In genomic region chr17:64503821-64504768, GRCh38 we compare ENCODE assay signal across 1 cellular context.
TF ChIP-seq lines count a peak whose summit lies in the region.

No MANE protein-coding gene starts in this region.

TF ChIP-seq in K562, 482 proteins besides CTCF, POLR2A, EP300 and RAD21:
- TF ChIP-seq DNMT1 (IDR thresholded peaks at IDR 0.05) (no peak), ZNF76 (CRISPR knock-in tag; IDR thresholded peaks at IDR 0.05; ENCODE audit: borderline replicate concordance) (no peak), SAFB (IDR thresholded peaks at IDR 0.05; ENCODE audit: borderline replicate concordance, low read depth, low read length) (no peak), GTF3C2 (IDR thresholded peaks at IDR 0.05; ENCODE audit: borderline replicate concordance, extremely low read depth, insufficient read length) (no peak), ZNF324 (CRISPR knock-in tag; IDR thresholded peaks at IDR 0.05) (no peak), ZNF444 (CRISPR knock-in tag; IDR thresholded peaks at IDR 0.05) (no peak), TSHZ1 (CRISPR knock-in tag; IDR thresholded peaks at IDR 0.05) (no peak), CHCHD3 (CRISPR knock-in tag; IDR thresholded peaks at IDR 0.05) (no peak), NCOA6 (IDR thresholded peaks at IDR 0.05) (no peak), MEF2D (tag; conservative IDR thresholded peaks at IDR 0.05; ENCODE audit: low read depth) (no peak), POLR2AphosphoS5 (IDR thresholded peaks at IDR 0.05; ENCODE audit: control insufficient read depth, insufficient read depth, low read depth, low read length) (peak; percentile 37; the same call in 1 of the 2 replicates), HMGN3 (IDR thresholded peaks at IDR 0.05; ENCODE audit: borderline replicate concordance, extremely low read depth, insufficient read length, low read depth, low read length) (no peak), ZNF57 (CRISPR knock-in tag; IDR thresholded peaks at IDR 0.05) (no peak), MXI1 (IDR thresholded peaks at IDR 0.05; ENCODE audit: low read depth, low read length) (0 out of 2 replicates have a peak, but pooled peaks have one; percentile 8), RAD51 (IDR thresholded peaks at IDR 0.05; ENCODE audit: borderline replicate concordance, low read depth) (no peak), EWSR1 (IDR thresholded peaks at IDR 0.05; ENCODE audit: borderline replicate concordance, low read depth, partially characterized antibody) (no peak), HDAC3 (IDR thresholded peaks at IDR 0.05; ENCODE audit: borderline replicate concordance, partially characterized antibody) (no peak), XRCC5 (IDR thresholded peaks at IDR 0.05; ENCODE audit: low read depth, low read length) (no peak), U2AF1 (optimal IDR thresholded peaks at IDR 0.05; ENCODE audit: low read depth, low read length) (peak; percentile 43), FOXK2 (conservative IDR thresholded peaks at IDR 0.05 in 1 of 2, IDR thresholded peaks at IDR 0.05 in 1 of 2; ENCODE audit: low read depth in 2 of 2) (no peak), ZNF639 (CRISPR knock-in tag; conservative IDR thresholded peaks at IDR 0.05 in 1 of 2, IDR thresholded peaks at IDR 0.05 in 1 of 2) (0 out of 4 replicates have a peak, but pooled peaks of 1 of the 2 experiments have one; percentile 6), RBM22 (IDR thresholded peaks at IDR 0.05; ENCODE audit: low read depth, low read length, poor library complexity, severe bottlenecking) (peak; percentile 73), ZNF408 (CRISPR knock-in tag; IDR thresholded peaks at IDR 0.05; ENCODE audit: low read depth) (no peak), ZKSCAN8 (CRISPR knock-in tag; IDR thresholded peaks at IDR 0.05) (no peak), NKRF (IDR thresholded peaks at IDR 0.05; ENCODE audit: borderline replicate concordance) (no peak), POLR2G (IDR thresholded peaks at IDR 0.05; ENCODE audit: low read depth, low read length) (0 out of 2 replicates have a peak, but pooled peaks have one; percentile 41), HDAC6 (IDR thresholded peaks at IDR 0.05; ENCODE audit: low read depth, low read length) (no peak), FOXP1 (CRISPR knock-in tag; IDR thresholded peaks at IDR 0.05) (no peak), POLR2AphosphoS2 (IDR thresholded peaks at IDR 0.05; ENCODE audit: low read length) (no peak; the same call in 1 of the 2 replicates), NCOA1 (IDR thresholded peaks at IDR 0.05; ENCODE audit: low read depth) (no peak), RBM25 (IDR thresholded peaks at IDR 0.05; ENCODE audit: low read depth, low read length, severe bottlenecking) (no peak), SMC3 (conservative IDR thresholded peaks at IDR 0.05; ENCODE audit: insufficient read depth, low read depth, low read length) (no peak), STAT5B (CRISPR knock-in tag; IDR thresholded peaks at IDR 0.05) (no peak), SREBF2 (CRISPR knock-in tag; IDR thresholded peaks at IDR 0.05) (no peak), ZBTB2 (IDR thresholded peaks at IDR 0.05) (no peak), SIX5 (IDR thresholded peaks at IDR 0.05; ENCODE audit: borderline replicate concordance in 1 of 2, insufficient read depth in 1 of 2, low read depth in 1 of 2, low read length in 2 of 2) (no peak), RBFOX2 (IDR thresholded peaks at IDR 0.05; ENCODE audit: low read depth, low read length) (peak; percentile 80), ELK1 (CRISPR knock-in tag; IDR thresholded peaks at IDR 0.05) (no peak), EZH2 (IDR thresholded peaks at IDR 0.05; ENCODE audit: borderline replicate concordance, low read depth, low read length) (no peak), U2AF2 (optimal IDR thresholded peaks at IDR 0.05; ENCODE audit: low read depth, low read length) (no peak), CBX1 (IDR thresholded peaks at IDR 0.05; ENCODE audit: low read depth) (no peak), HNRNPL (IDR thresholded peaks at IDR 0.05; ENCODE audit: low read depth, low read length) (peak; percentile 16), ZNF121 (CRISPR knock-in tag; conservative IDR thresholded peaks at IDR 0.05) (no peak), ZNF75A (CRISPR knock-in tag; IDR thresholded peaks at IDR 0.05) (no peak), RNF2 (IDR thresholded peaks at IDR 0.05) (no peak), ZNF174 (CRISPR knock-in tag; IDR thresholded peaks at IDR 0.05) (no peak), PPARD (CRISPR knock-in tag; IDR thresholded peaks at IDR 0.05) (no peak), MEF2A (IDR thresholded peaks at IDR 0.05; ENCODE audit: control insufficient read depth, low read depth, low read length) (no peak), ARID3A (IDR thresholded peaks at IDR 0.05; ENCODE audit: borderline replicate concordance, low read depth, low read length) (no peak), MXD1 (CRISPR knock-in tag; IDR thresholded peaks at IDR 0.05; ENCODE audit: borderline replicate concordance, poor library complexity, severe bottlenecking) (no peak)
